In genomic region chr5:140978987-140979386, GRCh38 we compare ENCODE assay signal across 33 cellular contexts. TPM values are rescaled to one million over a fixed set of nuclear protein-coding genes. Genes with fewer than 3 reads are reported as not detected.
"Had no signal": no experiment of that assay in that cellular context is flagged by ENCODE, and none has a peak within 500 bp of the region (broad histone marks: within the 10 kb centered on the region; RNA-seq: fewer than 3 reads in every experiment).

No MANE protein-coding gene starts in this region.

- H3K27ac Mint-ChIP-seq: activated CD4-positive, alpha-beta T cell treated with anti-CD3 and anti-CD28 coated beads, Interleukin-2, amount 10 ng/mL, durations not matched to agents 24 days and 14 days; activated CD8-positive, alpha-beta T cell treated with anti-CD3 and anti-CD28 coated beads for 36 hours; activated naive CD4-positive, alpha-beta T cell treated with anti-CD3 and anti-CD28 coated beads for 36 hours; activated naive CD4-positive, alpha-beta T cell treated with anti-CD3 and anti-CD28 coated beads, Interleukin-2, amount 50 U/mL, for 72 hours; activated T-cell treated with anti-CD3 and anti-CD28 coated beads, Interleukin-2, amount 50 U/mL, for 24 hours; activated T-helper 2 cell treated with anti-CD3 and anti-CD28 coated beads, Interferon-gamma antibody, Interleukin-2, Interleukin-4, amounts not matched to agents 10 μg/mL and 5 μg/mL and 100 μg/mL, durations not matched to agents 14 hours and 24 hours and 36 hours; T-helper 1 cell treated with Interleukin-12 subunit alpha and Interleukin-12 subunit beta and Interleukin-4 antibody, amounts not matched to agents 30 μg/mL and 1 μg/mL, for 36 hours; T-helper 2 cell treated with Interferon-gamma antibody and Interleukin-4, amounts not matched to agents 5 μg/mL and 100 μg/mL, for 36 hours had no signal

- H3K36me3 Mint-ChIP-seq: activated naive CD4-positive, alpha-beta T cell treated with anti-CD3 and anti-CD28 coated beads, Interleukin-2, amount 50 U/mL, for 72 hours had no signal

- H3K4me2 ChIP-seq: PC-9 had no signal

- H3K4me3 Mint-ChIP-seq: activated CD4-positive, alpha-beta T cell treated with anti-CD3 and anti-CD28 coated beads, Interleukin-2, amount 10 ng/mL, durations not matched to agents 24 days and 14 days; activated CD8-positive, alpha-beta T cell treated with anti-CD3 and anti-CD28 coated beads for 36 hours; activated naive CD4-positive, alpha-beta T cell treated with anti-CD3 and anti-CD28 coated beads for 36 hours; activated T-cell treated with anti-CD3 and anti-CD28 coated beads, Interleukin-2, amount 50 U/mL, for 24 hours; T-helper 1 cell treated with Interleukin-12 subunit alpha and Interleukin-12 subunit beta and Interleukin-4 antibody, amounts not matched to agents 30 μg/mL and 1 μg/mL, for 36 hours; T-helper 2 cell treated with Interferon-gamma antibody and Interleukin-4, amounts not matched to agents 5 μg/mL and 100 μg/mL, for 36 hours had no signal

- H3K4me3 ChIP-seq: adrenal gland, body of pancreas, MG63, PC-9 had no signal

- H3K9me3 ChIP-seq: adrenal gland, body of pancreas, MG63 had no signal

- H3K27me3 ChIP-seq: adrenal gland, body of pancreas, MG63 had no signal

- H3K9me3 Mint-ChIP-seq: activated CD4-positive, alpha-beta T cell treated with anti-CD3 and anti-CD28 coated beads, Interleukin-2, amount 10 ng/mL, durations not matched to agents 24 days and 14 days; activated CD8-positive, alpha-beta T cell treated with anti-CD3 and anti-CD28 coated beads for 36 hours; activated naive CD4-positive, alpha-beta T cell treated with anti-CD3 and anti-CD28 coated beads for 36 hours; activated T-cell treated with anti-CD3 and anti-CD28 coated beads, Interleukin-2, amount 50 U/mL, for 24 hours; activated T-helper 2 cell treated with anti-CD3 and anti-CD28 coated beads, Interferon-gamma antibody, Interleukin-2, Interleukin-4, amounts not matched to agents 10 μg/mL and 5 μg/mL and 100 μg/mL, durations not matched to agents 14 hours and 24 hours and 36 hours; T-helper 1 cell treated with Interleukin-12 subunit alpha and Interleukin-12 subunit beta and Interleukin-4 antibody, amounts not matched to agents 30 μg/mL and 1 μg/mL, for 36 hours; T-helper 2 cell treated with Interferon-gamma antibody and Interleukin-4, amounts not matched to agents 5 μg/mL and 100 μg/mL, for 36 hours had no signal

- FAIRE-seq: astrocyte, RCC 7860, TTC549 had no signal

- H3K27me3 Mint-ChIP-seq: activated CD4-positive, alpha-beta T cell treated with anti-CD3 and anti-CD28 coated beads, Interleukin-2, amount 10 ng/mL, durations not matched to agents 24 days and 14 days had no signal

- DNase-seq: activated CD4-positive, alpha-beta T cell treated with anti-CD3 and anti-CD28 coated beads, Interleukin-2, amount 10 ng/mL, durations not matched to agents 24 days and 14 days; activated CD4-positive, alpha-beta T cell treated with anti-CD3 and anti-CD28 coated beads, Interleukin-2, amount 50 U/mL, for 4 hours; activated CD8-positive, alpha-beta T cell treated with anti-CD3 and anti-CD28 coated beads for 36 hours; activated gamma-delta T cell treated with Interleukin-2 at 50 U/mL for 16 hours; activated naive CD4-positive, alpha-beta T cell treated with anti-CD3 and anti-CD28 coated beads for 36 hours; activated T-cell treated with anti-CD3 and anti-CD28 coated beads, Interleukin-2, amount 50 U/mL, for 24 hours; body of pancreas; caudate nucleus; cerebellar nuclear complex; Kasumi-1; MG63; NCI-H1048; NCI-H1105 treated with DMSO at 0.1 percent for 48 hours; NCI-H1436; NCI-H1694; NCI-H1930; NCI-H2081 treated with DMSO at 0.1 percent for 48 hours; NCI-H226; NCI-H446 treated with DMSO at 0.1 percent for 48 hours; NCI-H524 treated with DMSO at 0.1 percent for 48 hours; PC-9; SIG-M5 had no signal

- H3K27ac ChIP-seq: body of pancreas, PC-9, RWPE1 had no signal

- H3K4me1 Mint-ChIP-seq: activated CD4-positive, alpha-beta T cell treated with anti-CD3 and anti-CD28 coated beads, Interleukin-2, amount 10 ng/mL, durations not matched to agents 24 days and 14 days had no signal

- H3K36me3 ChIP-seq: adrenal gland, MG63 had no signal

- H2AFZ ChIP-seq: PC-9 had no signal

- H3K4me1 ChIP-seq: body of pancreas had no signal

RNA-seq across cellular contexts. Expression of gene PCDHAC2, which starts 12.7 kb away (rescaled TPM):
- total RNA-seq: activated CD4-positive, alpha-beta T cell treated with anti-CD3 and anti-CD28 coated beads, Interleukin-2, amount 10 ng/mL, durations not matched to agents 24 days and 14 days; activated CD8-positive, alpha-beta memory T cell treated with anti-CD3 and anti-CD28 coated beads for 36 hours; activated CD8-positive, alpha-beta T cell treated with anti-CD3 and anti-CD28 coated beads for 36 hours; activated naive CD4-positive, alpha-beta T cell treated with anti-CD3 and anti-CD28 coated beads for 36 hours; activated naive CD4-positive, alpha-beta T cell treated with anti-CD3 and anti-CD28 coated beads, Interleukin-2, amount 50 U/mL, for 72 hours; activated T-helper 2 cell treated with anti-CD3 and anti-CD28 coated beads, Interferon-gamma antibody, Interleukin-2, Interleukin-4, amounts not matched to agents 10 μg/mL and 5 μg/mL and 100 μg/mL, durations not matched to agents 14 hours and 24 hours and 36 hours; OCI-LY7 had no signal

RNA-seq across cellular contexts. Expression of gene PCDHAC1, which starts 52.9 kb away (rescaled TPM):
- total RNA-seq: activated CD4-positive, alpha-beta T cell treated with anti-CD3 and anti-CD28 coated beads, Interleukin-2, amount 10 ng/mL, durations not matched to agents 24 days and 14 days; activated CD8-positive, alpha-beta memory T cell treated with anti-CD3 and anti-CD28 coated beads for 36 hours; activated CD8-positive, alpha-beta T cell treated with anti-CD3 and anti-CD28 coated beads for 36 hours; activated naive CD4-positive, alpha-beta T cell treated with anti-CD3 and anti-CD28 coated beads for 36 hours; activated naive CD4-positive, alpha-beta T cell treated with anti-CD3 and anti-CD28 coated beads, Interleukin-2, amount 50 U/mL, for 72 hours; activated T-helper 2 cell treated with anti-CD3 and anti-CD28 coated beads, Interferon-gamma antibody, Interleukin-2, Interleukin-4, amounts not matched to agents 10 μg/mL and 5 μg/mL and 100 μg/mL, durations not matched to agents 14 hours and 24 hours and 36 hours; OCI-LY7 had no signal
